Comparison of ENCODE assay signal across 8 cellular contexts in genomic region chr2:27016801-27017325, GRCh38. TPM values are rescaled to one million over a fixed set of nuclear protein-coding genes. Genes with fewer than 3 reads are reported as not detected.
DNase-seq lines count a peak whose midpoint lies in the region; ATAC-seq and TF ChIP-seq lines count a peak whose summit lies in the region.

No MANE protein-coding gene starts in this region.

- peak; percentile 62 for DNase-seq in SIG-M5 treated with dmso at 0.1 percent for 504 hours (lab: John Stamatoyannopoulos, UW; ENCODE audit: unreplicated experiment)
- DNase-seq in SIG-M5 (lab: John Stamatoyannopoulos, UW), result no peak
- peak; percentile 3 for DNase-seq in NCI-H1436 treated with DMSO at 0.1 percent for 48 hours (lab: John Stamatoyannopoulos, UW)
- peak; percentile 53 for DNase-seq in UCSD-AML1 (lab: John Stamatoyannopoulos, UW; ENCODE audit: unreplicated experiment)
- DNase-seq in central memory CD4-positive, alpha-beta T cell, result peak; percentile 20
- no peak for DNase-seq in kidney epithelial cell (ENCODE audit: low read depth)
- peak in 2 of 3 donors; percentile 10 to 32 for DNase-seq in stimulated activated CD4-positive, alpha-beta T cell treated with anti-CD3 and anti-CD28 coated beads, TNF-alpha, amount 100 ng/mL, for 1 hour (ENCODE audit: low read depth in 3 of 3, low spot score in 1 of 3)

- no peak overlapping the region for H3K4me3 ChIP-seq in kidney epithelial cell (ENCODE audit: low read depth, low read length)

- no peaks in the 10 kb centered on the region for H3K27me3 ChIP-seq in kidney epithelial cell (ENCODE audit: control insufficient read depth, insufficient read depth, low read length)

- no peak for ATAC-seq in GM21723 (IDR thresholded peaks at IDR 0.05; ENCODE audit: unreplicated experiment)

- peak; percentile 68 for TF ChIP-seq CTCF in kidney epithelial cell (IDR thresholded peaks at IDR 0.05; ENCODE audit: insufficient read depth, low read length, poor library complexity, severe bottlenecking)

- H3K36me3 ChIP-seq in kidney epithelial cell (ENCODE audit: control insufficient read depth, insufficient read depth, low read length), result no peaks in the 10 kb centered on the region

RNA-seq across cellular contexts. Expression of gene TMEM214, which starts 15.9 kb away (rescaled TPM):
- 27.0 and 36.1 TPM in 2 replicates for total RNA-seq in kidney epithelial cell

RNA-seq across cellular contexts. Expression of gene AGBL5, which starts 34.6 kb away (rescaled TPM):
- total RNA-seq in kidney epithelial cell, result 28.6 and 32.0 TPM in 2 replicates

RNA-seq across cellular contexts. Expression of gene MAPRE3, which starts 46.4 kb away (rescaled TPM):
- 4.6 and 5.0 TPM in 2 replicates for total RNA-seq in kidney epithelial cell

RNA-seq across cellular contexts. Expression of gene OST4, which starts 54.6 kb away (rescaled TPM):
- 237 and 272 TPM in 2 replicates for total RNA-seq in kidney epithelial cell

Comparison
In these comparisons a context has a peak if more than half of its experiments do, and no peak if none do; other contexts are left out.
1. DNase-seq: peak in SIG-M5 treated with dmso at 0.1 percent for 504 hours (single experiment), NCI-H1436 treated with DMSO at 0.1 percent for 48 hours (single experiment), UCSD-AML1 (single experiment), central memory CD4-positive, alpha-beta T cell (single experiment) and stimulated activated CD4-positive, alpha-beta T cell treated with anti-CD3 and anti-CD28 coated beads, TNF-alpha, amount 100 ng/mL, for 1 hour (2 of 3); none in SIG-M5 (single experiment) and kidney epithelial cell (single experiment).